ENCODE assay signal across 10 cellular contexts in the genomic region with DNA sequence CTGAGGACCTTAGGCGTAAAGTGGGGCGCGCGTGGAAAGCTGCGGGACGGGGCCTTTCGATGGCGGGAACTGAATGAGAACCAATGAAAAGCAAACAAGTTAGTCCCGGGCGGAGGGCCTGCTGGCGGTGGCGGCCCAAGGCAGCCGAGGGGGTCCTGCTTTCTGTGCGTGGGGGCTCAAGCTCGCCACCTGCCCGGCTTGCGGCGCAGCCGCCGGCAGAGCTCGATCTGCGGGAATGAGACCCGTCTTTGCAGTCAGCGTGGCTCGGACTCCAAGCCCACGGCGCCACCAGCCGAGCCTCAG. TPM values are rescaled to one million over a fixed set of nuclear protein-coding genes. Genes with fewer than 3 reads are reported as not detected.
DNase-seq lines count a peak whose midpoint lies in the region; ATAC-seq and TF ChIP-seq lines count a peak whose summit lies in the region.
"Had no signal": no experiment of that assay in that cellular context is flagged by ENCODE, and none has a peak within 500 bp of the region (broad histone marks: within the 10 kb centered on the region; RNA-seq: fewer than 3 reads in every experiment).

No MANE protein-coding gene starts in this region.

- no peaks in the 10 kb centered on the region for H3K9me3 ChIP-seq in cardiac muscle cell (ENCODE audit: low read depth)
- no peaks in the 10 kb centered on the region for H3K9me3 ChIP-seq in colonic mucosa
- no peaks in the 10 kb centered on the region for H3K9me3 ChIP-seq in transverse colon

- H3K9ac ChIP-seq in colonic mucosa (ENCODE audit: low read depth in 2 of 2, low read length in 2 of 2), result peak overlapping the region in 1 of 2 donors; percentile 16

- intact Hi-C loops in left cardiac atrium (cut with DNase I) (loop anchor here (5.0 kb wide), 3 partner anchors 472 to 713 kb away; no protein-coding TSS in a partner anchor), colonic mucosa (cut with DNase I) (loop anchor here (5.0 to 10.0 kb wide), 3 partner anchors 73 to 698 kb away; no protein-coding TSS in a partner anchor), transverse colon (cut with DNase I; ENCODE audit: low total_unique reads) (loop anchor here (5.0 to 10.0 kb wide), 2 partner anchors 61 to 713 kb away; no protein-coding TSS in a partner anchor)

- H3K4me3 Mint-ChIP-seq in mesothelial cell of epicardium, result peak overlapping the region; percentile 65

- no peaks in the 10 kb centered on the region for H3K9me3 Mint-ChIP-seq in mesothelial cell of epicardium

- H3K4me3 ChIP-seq in cardiac muscle cell (peak overlapping the region; percentile 40), colonic mucosa (peak overlapping the region; percentile 44), transverse colon (peak overlapping the region; percentile 46 to 56 (median 53))

- no peaks in the 10 kb centered on the region for H3K36me3 Mint-ChIP-seq in mesothelial cell of epicardium
- H3K36me3 Mint-ChIP-seq: naive B cell had no signal

- DNase-seq in cardiac muscle cell (ENCODE audit: low read depth in 1 of 2, low spot score in 1 of 2) (no peak), left cardiac atrium (no peak), colonic mucosa (no peak), mesothelial cell of epicardium (ENCODE audit: low spot score in 2 of 2, unreplicated experiment in 2 of 2) (peak in 1 of 2 experiments; percentile 39), transverse colon (no peak), iPS-NIHi11 (ENCODE audit: low spot score) (no peak)
- DNase-seq: naive B cell had no signal

- H3K27me3 ChIP-seq in cardiac muscle cell (peaks cover 28% of the 10 kb centered on the region), colonic mucosa (peaks cover 21% of the 10 kb centered on the region), transverse colon (peaks cover 37% of the 10 kb centered on the region)

- TF ChIP-seq CTCF in cardiac muscle cell (IDR thresholded peaks at IDR 0.05; ENCODE audit: low read depth, low read length), result no peak
- no peak for TF ChIP-seq CTCF in colonic mucosa (IDR thresholded peaks at IDR 0.05)
- no peak for TF ChIP-seq CTCF in mesothelial cell of epicardium (IDR thresholded peaks at IDR 0.05; ENCODE audit: unreplicated experiment)
- no peak for TF ChIP-seq CTCF in transverse colon (IDR thresholded peaks at IDR 0.05)

- H3K27ac ChIP-seq in cardiac muscle cell (no peak overlapping the region), colonic mucosa (no peak overlapping the region), transverse colon (peak overlapping the region; percentile 63 to 75 (median 70))

- H3K36me3 ChIP-seq in cardiac muscle cell, result no peaks in the 10 kb centered on the region
- H3K36me3 ChIP-seq in colonic mucosa, result no peaks in the 10 kb centered on the region
- no peaks in the 10 kb centered on the region for H3K36me3 ChIP-seq in transverse colon

- peaks cover 64% of the 10 kb centered on the region for H3K27me3 Mint-ChIP-seq in mesothelial cell of epicardium (ENCODE audit: low read depth)

- H3K4me1 Mint-ChIP-seq in mesothelial cell of epicardium, result peaks cover 20% of the 10 kb centered on the region

- WGBS in transverse colon (ENCODE audit: low coverage in 1 of 2), 2 donors, result 19% methylated on average over 19 of the region's 28 CpGs; no CpG with 5 or more reads in 1 of the 2 donors

- no peak for TF ChIP-seq EP300 in transverse colon (IDR thresholded peaks at IDR 0.05; ENCODE audit: low read depth)

- H3K4me1 ChIP-seq in cardiac muscle cell (ENCODE audit: low read depth) (peaks cover 25% of the 10 kb centered on the region), colonic mucosa (no peaks in the 10 kb centered on the region), transverse colon (peaks cover 0 to 21% (median 13%) of the 10 kb centered on the region in 4 donors)

- TF ChIP-seq POLR2A in transverse colon (IDR thresholded peaks at IDR 0.05), result no peak

- ATAC-seq in left cardiac atrium (no peak), HG03280 (IDR thresholded peaks at IDR 0.05; ENCODE audit: unreplicated experiment) (no peak), esophagus mucosa (no peak)

- no peak overlapping the region for H3K27ac Mint-ChIP-seq in mesothelial cell of epicardium
- H3K27ac Mint-ChIP-seq: naive B cell had no signal

- in situ Hi-C loops in transverse colon (cut with MboI; ENCODE audit: low pct_ligation_motif_present in 1 of 4, low pct_unique_long_range_greater_than_20kb in 1 of 4, low sequenced_read_pairs in 3 of 4), result loop anchor here (10.0 to 25.0 kb wide), 4 partner anchors 469 to 711 kb away; no protein-coding TSS in a partner anchor

RNA-seq across cellular contexts. Expression of a gene that starts 0.5 kb away (rescaled TPM):
- total RNA-seq in cardiac muscle cell (26.3 and 68.9 TPM in 2 replicates), left cardiac atrium (100 to 1,000 TPM; 213 to 248 TPM), colonic mucosa (10 to 100 TPM; 17.5 to 56.2 TPM), mesothelial cell of epicardium (42.4 to 48.4 TPM (median 45.8 TPM) in 3 replicates), transverse colon (10 to 100 TPM in 3 of 4 donors, 1 to 10 TPM in 1; 6.8 to 19.5 (median 17.9) TPM), esophagus mucosa (14.0 TPM)
- polyA plus RNA-seq in cardiac muscle cell, result 10.1 and 30.6 TPM in 2 replicates
- total RNA-seq: T-helper 1 cell treated with Interleukin-12 subunit alpha and Interleukin-12 subunit beta and Interleukin-4 antibody, amounts not matched to agents 30 ng/mL and 1 ng/mL, for 36 hours had no signal

Comparison
In these comparisons a context has a peak if more than half of its experiments do, and no peak if none do; other contexts are left out.
1. H3K27ac ChIP-seq: peak in transverse colon (4 of 4); none in cardiac muscle cell (single experiment) and colonic mucosa (single experiment).
2. Peak in every context shown above with its lines, with median percentiles within 50 percentile points of each other: H3K4me3 ChIP-seq.